In the genomic region with DNA sequence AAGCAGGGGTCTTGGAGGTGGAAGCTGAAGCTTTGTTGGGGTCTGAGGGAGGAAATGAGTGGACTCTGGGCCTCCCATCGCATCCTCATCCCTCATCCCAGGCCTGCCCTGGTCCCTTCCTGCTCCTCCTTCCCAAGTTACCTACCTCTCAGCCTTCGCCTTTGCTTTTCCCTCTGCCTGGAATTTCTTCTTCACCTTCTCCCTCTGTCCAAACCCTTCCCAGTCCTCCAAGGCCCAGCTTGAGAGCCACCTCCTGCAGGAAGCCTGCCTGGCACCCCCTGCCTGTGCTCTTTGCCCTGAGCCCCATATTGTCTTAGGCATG, we compare ENCODE assay signal across 12 cellular contexts. TPM values are rescaled to one million over a fixed set of nuclear protein-coding genes. Genes with fewer than 3 reads are reported as not detected.
DNase-seq lines count a peak whose midpoint lies in the region; ATAC-seq, FAIRE-seq and TF ChIP-seq lines count a peak whose summit lies in the region.
"Had no signal": no experiment of that assay in that cellular context is flagged by ENCODE, and none has a peak within 500 bp of the region (broad histone marks: within the 10 kb centered on the region; RNA-seq: fewer than 3 reads in every experiment).

No MANE protein-coding gene starts in this region.

- no peak for TF ChIP-seq POLR2A in HepG2 (IDR thresholded peaks at IDR 0.05; ENCODE audit: insufficient read depth in 1 of 2, low read depth in 2 of 2, low read length in 2 of 2)

- in situ Hi-C loops in HepG2 (cut with HindIII; ENCODE audit: extremely low pct_ligation_motif_present, low pct_unique_long_range_greater_than_20kb), result no loop called here

- no peak for ATAC-seq in stimulated activated naive CD8-positive, alpha-beta T cell treated with anti-CD3 and anti-CD28 coated beads, Interleukin-15, Interleukin-2, amounts not matched to agents 100 U/mL and 50 U/mL, for 24 hours
- ATAC-seq in HepG2 (no peak), heart right ventricle (no peak)

- H2AFZ ChIP-seq in HepG2 (ENCODE audit: low read length), result no peak overlapping the region

- no TSS peak for BruUV-seq in HepG2 (replicated peaks; lab: Mats Ljungman, UMichigan)

- H3K36me3 ChIP-seq in HepG2 (replicated peaks in 1 of 2; ENCODE audit: control insufficient read depth in 1 of 2, insufficient read depth in 2 of 2, low read length in 2 of 2) (no peaks in the 10 kb centered on the region), WERI-Rb-1 (no peaks in the 10 kb centered on the region), heart right ventricle (no peaks in the 10 kb centered on the region)

- H3K4me1 Mint-ChIP-seq in stimulated activated naive CD8-positive, alpha-beta T cell treated with anti-CD3 and anti-CD28 coated beads, Interleukin-15, Interleukin-2, amounts not matched to agents 100 ng/mL and 50 ng/mL, for 24 hours (ENCODE audit: low read depth), result peaks cover 10% of the 10 kb centered on the region

- H3K9me3 ChIP-seq in HepG2 (ENCODE audit: low read length), result no peaks in the 10 kb centered on the region
- no peaks in the 10 kb centered on the region for H3K9me3 ChIP-seq in WERI-Rb-1 (ENCODE audit: severe bottlenecking)
- H3K9me3 ChIP-seq in heart right ventricle, result no peaks in the 10 kb centered on the region

- no peak for DNase-seq in stimulated activated naive CD8-positive, alpha-beta T cell treated with anti-CD3 and anti-CD28 coated beads, Interleukin-15, Interleukin-2, amounts not matched to agents 100 U/mL and 50 U/mL, for 24 hours
- DNase-seq in HepG2 (ENCODE audit: low spot score), result no peak
- no peak for DNase-seq in iPS-NIHi11 (ENCODE audit: low spot score)
- DNase-seq in WERI-Rb-1, result no peak
- no peak for DNase-seq in heart right ventricle
- DNase-seq: activated effector memory CD4-positive, alpha-beta T cell treated with Interleukin-2 at 50 U/mL for 16 hours; AML-193; NCI-H1092; NCI-H510A treated with DMSO at 0.1 percent for 48 hours had no signal

- H3K27ac Mint-ChIP-seq in stimulated activated naive CD8-positive, alpha-beta T cell treated with anti-CD3 and anti-CD28 coated beads, Interleukin-15, Interleukin-2, amounts not matched to agents 100 ng/mL and 50 ng/mL, for 24 hours, result no peak overlapping the region

- H3K27ac ChIP-seq in HepG2 (ENCODE audit: extremely low read length, insufficient read depth, low read length), result peak overlapping the region; percentile 84
- no peak overlapping the region for H3K27ac ChIP-seq in WERI-Rb-1
- peak overlapping the region in 5 of 10 donors; percentile 28 to 85 (median 49) for H3K27ac ChIP-seq in heart right ventricle

- WGBS in HepG2 (ENCODE audit: low lambda C conversion rate), result 24% methylated on average over 2 of the region's 2 CpGs
- 95 to 97% methylated on average over 2 of the region's 2 CpGs for WGBS in heart right ventricle, 2 donors

- no peaks in the 10 kb centered on the region for H3K9me3 Mint-ChIP-seq in stimulated activated naive CD8-positive, alpha-beta T cell treated with anti-CD3 and anti-CD28 coated beads, Interleukin-15, Interleukin-2, amounts not matched to agents 100 ng/mL and 50 ng/mL, for 24 hours

- H3K79me2 ChIP-seq in HepG2 (ENCODE audit: insufficient read depth, low read length), result no peaks in the 10 kb centered on the region

- H3K27me3 ChIP-seq in HepG2 (ENCODE audit: control insufficient read depth in 1 of 2, insufficient read depth in 2 of 2, low read length in 2 of 2) (no peaks in the 10 kb centered on the region; a peak in 2 of 5 replicates), WERI-Rb-1 (ENCODE audit: insufficient read depth, low read depth, severe bottlenecking) (no peaks in the 10 kb centered on the region), heart right ventricle (no peaks in the 10 kb centered on the region)

- no peak for TF ChIP-seq CTCF in HepG2 (CRISPR knock-in tag; IDR thresholded peaks at IDR 0.05)
- TF ChIP-seq CTCF in WERI-Rb-1 (IDR thresholded peaks at IDR 0.05; ENCODE audit: low read depth, low read length), result no peak
- no peak for TF ChIP-seq CTCF in heart right ventricle (IDR thresholded peaks at IDR 0.05)

- FAIRE-seq in HepG2 (lab: Jason Lieb, UNC), result no peak
- FAIRE-seq: kidney had no signal

- TF ChIP-seq EP300 in HepG2 (IDR thresholded peaks at IDR 0.05; ENCODE audit: low read depth in 2 of 2, low read length in 2 of 2) (no peak), HepG2 (CRISPR knock-in tag; IDR thresholded peaks at IDR 0.05; ENCODE audit: borderline replicate concordance) (no peak)

- H3K4me3 ChIP-seq in HepG2 (replicated peaks in 1 of 3; ENCODE audit: insufficient read depth in 1 of 3, low read depth in 2 of 3, low read length in 3 of 3) (peak overlapping the region; percentile 38 to 86 (median 71); a peak in 5 of 6 replicates), WERI-Rb-1 (ENCODE audit: low read depth, low read length) (no peak overlapping the region), heart right ventricle (no peak overlapping the region)

- TF ChIP-seq RAD21 in HepG2 (CRISPR knock-in tag; IDR thresholded peaks at IDR 0.05), result no peak

- POLR2A ChIA-PET in HepG2 (lab: Yijun Ruan, JAX), result interaction anchor here (0.8 to 4.8 kb wide), 9 partner anchors 9 to 278 kb away, joined by 3 to 52 read pairs (median 5); a partner anchor contains a TSS

- H3K4me1 ChIP-seq in HepG2 (ENCODE audit: insufficient read depth, low read length) (peaks cover 64% of the 10 kb centered on the region), heart right ventricle (peaks cover 0 to 30% (median 19%) of the 10 kb centered on the region in 9 donors)

- H3K4me3 Mint-ChIP-seq in stimulated activated naive CD8-positive, alpha-beta T cell treated with anti-CD3 and anti-CD28 coated beads, Interleukin-15, Interleukin-2, amounts not matched to agents 100 ng/mL and 50 ng/mL, for 24 hours, result peak overlapping the region; percentile 57

- peak overlapping the region; percentile 58 for H3K9ac ChIP-seq in HepG2 (ENCODE audit: insufficient read depth, low read depth, low read length)

- H3K4me2 ChIP-seq in HepG2 (ENCODE audit: low read depth, low read length), result peak overlapping the region; percentile 83

- intact Hi-C loops in HepG2 (cut with micrococcal nuclease; ENCODE audit: unreplicated experiment) (no loop called here), heart right ventricle (cut with DNase I) (loop anchor here in 4 of 10 donors (2.0 to 10.0 kb wide), 3 partner anchors 25 to 173 kb away; a partner anchor contains a TSS)

- peaks cover under 1% of the 10 kb centered on the region for H3K36me3 Mint-ChIP-seq in stimulated activated naive CD8-positive, alpha-beta T cell treated with anti-CD3 and anti-CD28 coated beads, Interleukin-15, Interleukin-2, amounts not matched to agents 100 ng/mL and 50 ng/mL, for 24 hours (ENCODE audit: low read depth)

- CTCF ChIA-PET in HepG2 (lab: Yijun Ruan, JAX; ENCODE audit: low intra/inter-chr PET ratio, low total read pairs), result interaction anchor here (1.6 kb wide), 1 partner anchor 16 kb away, joined by 3 read pairs; no protein-coding TSS in a partner anchor

- no peaks in the 10 kb centered on the region for H4K20me1 ChIP-seq in HepG2 (ENCODE audit: insufficient read depth, low read length)

- no peaks in the 10 kb centered on the region for H3K27me3 Mint-ChIP-seq in stimulated activated naive CD8-positive, alpha-beta T cell treated with anti-CD3 and anti-CD28 coated beads, Interleukin-15, Interleukin-2, amounts not matched to agents 100 ng/mL and 50 ng/mL, for 24 hours

RNA-seq across cellular contexts. Expression of a gene that starts 2.1 kb away (rescaled TPM):
- 18.0 and 25.8 TPM in 2 replicates for total RNA-seq in HepG2 (2016; rRNA removed; fragmentation: Illumina TruSeq; extraction: Trizol)
- 20.3 and 23.2 TPM in 2 replicates for total RNA-seq in HepG2 (2016; cell fraction: cytosol; rRNA removed; fragmentation: Illumina TruSeq; extraction: Trizol; ENCODE audit: low read depth)
- 15.4 and 25.8 TPM in 2 replicates for total RNA-seq in HepG2 (2016; cell fraction: insoluble cytoplasmic fraction; rRNA removed; fragmentation: Illumina TruSeq; extraction: Trizol)
- 20.1 and 24.5 TPM in 2 replicates for total RNA-seq in HepG2 (2016; cell fraction: membrane; rRNA removed; fragmentation: Illumina TruSeq; extraction: Trizol)
- 14.1 and 16.1 TPM in 2 replicates for total RNA-seq in HepG2 (2016; cell fraction: nucleus; rRNA removed; fragmentation: Illumina TruSeq; extraction: Trizol)
- 6.7 and 7.8 TPM in 2 replicates for polyA plus RNA-seq in HepG2 (2011; rRNA removed)
- 4.9 and 12.5 TPM in 2 replicates for polyA plus RNA-seq in HepG2 (2011; cell fraction: cytosol; rRNA removed)
- 38.1 and 38.7 TPM in 2 replicates for polyA plus RNA-seq in HepG2 (2011; cell fraction: nucleus; rRNA removed)
- 13.5 and 13.9 TPM in 2 replicates for polyA plus RNA-seq in HepG2 (2012)
- 26.1 and 30.7 TPM in 2 replicates for polyA plus RNA-seq in HepG2 (2016; cell fraction: cytosol; fragmentation: Illumina TruSeq; extraction: Trizol; ENCODE audit: low read depth)
- 20.3 and 26.5 TPM in 2 replicates for polyA plus RNA-seq in HepG2 (2016; cell fraction: insoluble cytoplasmic fraction; fragmentation: Illumina TruSeq; extraction: Trizol; ENCODE audit: low read depth)
- 20.2 and 22.8 TPM in 2 replicates for polyA plus RNA-seq in HepG2 (2016; cell fraction: membrane; fragmentation: Illumina TruSeq; extraction: Trizol; ENCODE audit: low read depth)
- 27.4 and 28.8 TPM in 2 replicates for polyA plus RNA-seq in HepG2 (2016; cell fraction: nucleus; fragmentation: Illumina TruSeq; extraction: Trizol; ENCODE audit: insufficient read depth, low read depth)
- 11.2 and 17.2 TPM in 2 replicates for polyA minus RNA-seq in HepG2 (2011; rRNA and poly(A)+ RNA removed; ENCODE audit: low replicate concordance)
- 5.1 and 6.1 TPM in 2 replicates for polyA minus RNA-seq in HepG2 (2011; cell fraction: cytosol; rRNA and poly(A)+ RNA removed)
- 11.8 and 16.4 TPM in 2 replicates for polyA minus RNA-seq in HepG2 (2011; cell fraction: nucleus; rRNA and poly(A)+ RNA removed)
- total RNA-seq in heart right ventricle, result 10 to 100 TPM; 40.5 to 93.4 (median 51.7) TPM
- 100 to 1,000 TPM in 1 of 2 donors, 10 to 100 TPM in 1; 48.1 to 107 TPM for polyA plus RNA-seq in heart right ventricle

RNA-seq across cellular contexts. Expression of a gene that starts 7.7 kb away (rescaled TPM):
- total RNA-seq in HepG2 (2016; rRNA removed; fragmentation: Illumina TruSeq; extraction: Trizol) (0.17 and 0.27 TPM in 2 replicates), heart right ventricle (under 1 TPM in 3 of 10 donors, not detected in 7; 0.17 to 0.44 (median 0.28) TPM)
- not detected in 2 replicates for total RNA-seq in HepG2 (2016; cell fraction: cytosol; rRNA removed; fragmentation: Illumina TruSeq; extraction: Trizol; ENCODE audit: low read depth)
- 0.15 and 0.45 TPM in 2 replicates for total RNA-seq in HepG2 (2016; cell fraction: insoluble cytoplasmic fraction; rRNA removed; fragmentation: Illumina TruSeq; extraction: Trizol)
- 0.15 and 0.28 TPM in 2 replicates for total RNA-seq in HepG2 (2016; cell fraction: membrane; rRNA removed; fragmentation: Illumina TruSeq; extraction: Trizol)
- 0.25 and 0.31 TPM in 2 replicates for total RNA-seq in HepG2 (2016; cell fraction: nucleus; rRNA removed; fragmentation: Illumina TruSeq; extraction: Trizol)
- polyA plus RNA-seq in HepG2 (2011; rRNA removed) (1.7 and 3.1 TPM in 2 replicates), heart right ventricle (not detected)
- 1.5 and 2.1 TPM in 2 replicates for polyA plus RNA-seq in HepG2 (2011; cell fraction: cytosol; rRNA removed)
- polyA plus RNA-seq in HepG2 (2011; cell fraction: nucleus; rRNA removed), result 2.4 and 3.7 TPM in 2 replicates
- polyA plus RNA-seq in HepG2 (2012), result 1.1 and 4.1 TPM in 2 replicates
- polyA plus RNA-seq in HepG2 (2016; cell fraction: cytosol; fragmentation: Illumina TruSeq; extraction: Trizol; ENCODE audit: low read depth), result 0.36 and 0.74 TPM in 2 replicates
- 0.87 and 1.3 TPM in 2 replicates for polyA plus RNA-seq in HepG2 (2016; cell fraction: insoluble cytoplasmic fraction; fragmentation: Illumina TruSeq; extraction: Trizol; ENCODE audit: low read depth)
- polyA plus RNA-seq in HepG2 (2016; cell fraction: membrane; fragmentation: Illumina TruSeq; extraction: Trizol; ENCODE audit: low read depth), result 0.65 and 0.89 TPM in 2 replicates
- 0.82 and 1.00 TPM in 2 replicates for polyA plus RNA-seq in HepG2 (2016; cell fraction: nucleus; fragmentation: Illumina TruSeq; extraction: Trizol; ENCODE audit: insufficient read depth, low read depth)
- 0.72 TPM in 1 of 2 replicates, not detected in the other for polyA minus RNA-seq in HepG2 (2011; rRNA and poly(A)+ RNA removed; ENCODE audit: low replicate concordance)
- polyA minus RNA-seq in HepG2 (2011; cell fraction: cytosol; rRNA and poly(A)+ RNA removed), result 0.62 and 1.3 TPM in 2 replicates
- polyA minus RNA-seq in HepG2 (2011; cell fraction: nucleus; rRNA and poly(A)+ RNA removed), result 0.26 TPM in 1 of 2 replicates, not detected in the other
- total RNA-seq: kidney, omental fat pad had no signal

RNA-seq across cellular contexts. Expression of a gene that starts 18.7 kb away (rescaled TPM):
- total RNA-seq in HepG2 (2016; rRNA removed; fragmentation: Illumina TruSeq; extraction: Trizol) (3.3 and 3.4 TPM in 2 replicates), heart right ventricle (not detected)
- total RNA-seq in HepG2 (2016; cell fraction: cytosol; rRNA removed; fragmentation: Illumina TruSeq; extraction: Trizol; ENCODE audit: low read depth), result 1.1 and 1.2 TPM in 2 replicates
- 3.4 and 4.0 TPM in 2 replicates for total RNA-seq in HepG2 (2016; cell fraction: insoluble cytoplasmic fraction; rRNA removed; fragmentation: Illumina TruSeq; extraction: Trizol)
- 1.5 and 1.9 TPM in 2 replicates for total RNA-seq in HepG2 (2016; cell fraction: membrane; rRNA removed; fragmentation: Illumina TruSeq; extraction: Trizol)
- total RNA-seq in HepG2 (2016; cell fraction: nucleus; rRNA removed; fragmentation: Illumina TruSeq; extraction: Trizol), result 1.6 and 1.7 TPM in 2 replicates
- polyA plus RNA-seq in HepG2 (2011; rRNA removed) (3.7 and 7.6 TPM in 2 replicates), heart right ventricle (not detected)
- polyA plus RNA-seq in HepG2 (2011; cell fraction: cytosol; rRNA removed), result 3.7 and 4.0 TPM in 2 replicates
- polyA plus RNA-seq in HepG2 (2011; cell fraction: nucleus; rRNA removed), result 8.6 and 13.6 TPM in 2 replicates
- 3.9 and 4.4 TPM in 2 replicates for polyA plus RNA-seq in HepG2 (2012)
- polyA plus RNA-seq in HepG2 (2016; cell fraction: cytosol; fragmentation: Illumina TruSeq; extraction: Trizol; ENCODE audit: low read depth), result 0.75 and 1.2 TPM in 2 replicates
- polyA plus RNA-seq in HepG2 (2016; cell fraction: insoluble cytoplasmic fraction; fragmentation: Illumina TruSeq; extraction: Trizol; ENCODE audit: low read depth), result 3.5 and 4.2 TPM in 2 replicates
- 1.7 and 1.9 TPM in 2 replicates for polyA plus RNA-seq in HepG2 (2016; cell fraction: membrane; fragmentation: Illumina TruSeq; extraction: Trizol; ENCODE audit: low read depth)
- 6.5 and 6.8 TPM in 2 replicates for polyA plus RNA-seq in HepG2 (2016; cell fraction: nucleus; fragmentation: Illumina TruSeq; extraction: Trizol; ENCODE audit: insufficient read depth, low read depth)
- 3.0 TPM in 1 of 2 replicates, not detected in the other for polyA minus RNA-seq in HepG2 (2011; rRNA and poly(A)+ RNA removed; ENCODE audit: low replicate concordance)
- 2.1 and 2.2 TPM in 2 replicates for polyA minus RNA-seq in HepG2 (2011; cell fraction: cytosol; rRNA and poly(A)+ RNA removed)
- 0.90 and 1.1 TPM in 2 replicates for polyA minus RNA-seq in HepG2 (2011; cell fraction: nucleus; rRNA and poly(A)+ RNA removed)
- total RNA-seq: omental fat pad had no signal

RNA-seq across cellular contexts. Expression of a gene that starts 25.1 kb away (rescaled TPM):
- total RNA-seq in HepG2 (2016; rRNA removed; fragmentation: Illumina TruSeq; extraction: Trizol) (137 and 140 TPM in 2 replicates), heart right ventricle (100 to 1,000 TPM; 406 to 712 (median 638) TPM)
- 56.4 and 57.7 TPM in 2 replicates for total RNA-seq in HepG2 (2016; cell fraction: cytosol; rRNA removed; fragmentation: Illumina TruSeq; extraction: Trizol; ENCODE audit: low read depth)
- 130 and 141 TPM in 2 replicates for total RNA-seq in HepG2 (2016; cell fraction: insoluble cytoplasmic fraction; rRNA removed; fragmentation: Illumina TruSeq; extraction: Trizol)
- total RNA-seq in HepG2 (2016; cell fraction: membrane; rRNA removed; fragmentation: Illumina TruSeq; extraction: Trizol), result 58.9 and 72.8 TPM in 2 replicates
- 73.7 and 87.9 TPM in 2 replicates for total RNA-seq in HepG2 (2016; cell fraction: nucleus; rRNA removed; fragmentation: Illumina TruSeq; extraction: Trizol)
- polyA plus RNA-seq in HepG2 (2011; rRNA removed) (88.9 and 92.4 TPM in 2 replicates), heart right ventricle (100 to 1,000 TPM; 295 to 387 TPM)
- polyA plus RNA-seq in HepG2 (2011; cell fraction: cytosol; rRNA removed), result 80.9 and 124 TPM in 2 replicates
- 241 and 294 TPM in 2 replicates for polyA plus RNA-seq in HepG2 (2011; cell fraction: nucleus; rRNA removed)
- polyA plus RNA-seq in HepG2 (2012), result 86.7 and 89.4 TPM in 2 replicates
- 41.2 and 47.2 TPM in 2 replicates for polyA plus RNA-seq in HepG2 (2016; cell fraction: cytosol; fragmentation: Illumina TruSeq; extraction: Trizol; ENCODE audit: low read depth)
- 109 and 121 TPM in 2 replicates for polyA plus RNA-seq in HepG2 (2016; cell fraction: insoluble cytoplasmic fraction; fragmentation: Illumina TruSeq; extraction: Trizol; ENCODE audit: low read depth)
- polyA plus RNA-seq in HepG2 (2016; cell fraction: membrane; fragmentation: Illumina TruSeq; extraction: Trizol; ENCODE audit: low read depth), result 38.1 and 45.1 TPM in 2 replicates
- polyA plus RNA-seq in HepG2 (2016; cell fraction: nucleus; fragmentation: Illumina TruSeq; extraction: Trizol; ENCODE audit: insufficient read depth, low read depth), result 169 and 179 TPM in 2 replicates
- 124 and 164 TPM in 2 replicates for polyA minus RNA-seq in HepG2 (2011; rRNA and poly(A)+ RNA removed; ENCODE audit: low replicate concordance)
- polyA minus RNA-seq in HepG2 (2011; cell fraction: cytosol; rRNA and poly(A)+ RNA removed), result 50.1 and 58.7 TPM in 2 replicates
- polyA minus RNA-seq in HepG2 (2011; cell fraction: nucleus; rRNA and poly(A)+ RNA removed), result 52.5 and 56.4 TPM in 2 replicates

RNA-seq across cellular contexts. Expression of a gene that starts 42.6 kb away (rescaled TPM):
- total RNA-seq in HepG2 (2016; rRNA removed; fragmentation: Illumina TruSeq; extraction: Trizol) (not detected in 2 replicates), heart right ventricle (not detected)
- total RNA-seq in HepG2 (2016; cell fraction: cytosol; rRNA removed; fragmentation: Illumina TruSeq; extraction: Trizol; ENCODE audit: low read depth), result not detected in 2 replicates
- not detected in 2 replicates for total RNA-seq in HepG2 (2016; cell fraction: insoluble cytoplasmic fraction; rRNA removed; fragmentation: Illumina TruSeq; extraction: Trizol)
- total RNA-seq in HepG2 (2016; cell fraction: membrane; rRNA removed; fragmentation: Illumina TruSeq; extraction: Trizol), result not detected in 2 replicates
- total RNA-seq in HepG2 (2016; cell fraction: nucleus; rRNA removed; fragmentation: Illumina TruSeq; extraction: Trizol), result not detected in 2 replicates
- polyA plus RNA-seq in HepG2 (2011; rRNA removed) (not detected in 2 replicates), heart right ventricle (under 1 TPM in 1 of 2 donors, not detected in 1; 0.03 TPM)
- not detected in 2 replicates for polyA plus RNA-seq in HepG2 (2011; cell fraction: cytosol; rRNA removed)
- polyA plus RNA-seq in HepG2 (2011; cell fraction: nucleus; rRNA removed), result not detected in 2 replicates
- polyA plus RNA-seq in HepG2 (2012), result not detected in 2 replicates
- not detected in 2 replicates for polyA plus RNA-seq in HepG2 (2016; cell fraction: cytosol; fragmentation: Illumina TruSeq; extraction: Trizol; ENCODE audit: low read depth)
- polyA plus RNA-seq in HepG2 (2016; cell fraction: insoluble cytoplasmic fraction; fragmentation: Illumina TruSeq; extraction: Trizol; ENCODE audit: low read depth), result not detected in 2 replicates
- polyA plus RNA-seq in HepG2 (2016; cell fraction: membrane; fragmentation: Illumina TruSeq; extraction: Trizol; ENCODE audit: low read depth), result not detected in 2 replicates
- polyA plus RNA-seq in HepG2 (2016; cell fraction: nucleus; fragmentation: Illumina TruSeq; extraction: Trizol; ENCODE audit: insufficient read depth, low read depth), result not detected in 2 replicates
- not detected in 2 replicates for polyA minus RNA-seq in HepG2 (2011; rRNA and poly(A)+ RNA removed; ENCODE audit: low replicate concordance)
- polyA minus RNA-seq in HepG2 (2011; cell fraction: cytosol; rRNA and poly(A)+ RNA removed), result not detected in 2 replicates
- polyA minus RNA-seq in HepG2 (2011; cell fraction: nucleus; rRNA and poly(A)+ RNA removed), result not detected in 2 replicates
- total RNA-seq: omental fat pad had no signal

Comparison
In these comparisons a context has a peak if more than half of its experiments do, and no peak if none do; other contexts are left out.
1. H3K4me3 ChIP-seq: peak in HepG2 (3 of 3); none in WERI-Rb-1 (single experiment) and heart right ventricle (0 of 10).